Comparison of ENCODE assay signal across 1 cellular context in the genomic region with DNA sequence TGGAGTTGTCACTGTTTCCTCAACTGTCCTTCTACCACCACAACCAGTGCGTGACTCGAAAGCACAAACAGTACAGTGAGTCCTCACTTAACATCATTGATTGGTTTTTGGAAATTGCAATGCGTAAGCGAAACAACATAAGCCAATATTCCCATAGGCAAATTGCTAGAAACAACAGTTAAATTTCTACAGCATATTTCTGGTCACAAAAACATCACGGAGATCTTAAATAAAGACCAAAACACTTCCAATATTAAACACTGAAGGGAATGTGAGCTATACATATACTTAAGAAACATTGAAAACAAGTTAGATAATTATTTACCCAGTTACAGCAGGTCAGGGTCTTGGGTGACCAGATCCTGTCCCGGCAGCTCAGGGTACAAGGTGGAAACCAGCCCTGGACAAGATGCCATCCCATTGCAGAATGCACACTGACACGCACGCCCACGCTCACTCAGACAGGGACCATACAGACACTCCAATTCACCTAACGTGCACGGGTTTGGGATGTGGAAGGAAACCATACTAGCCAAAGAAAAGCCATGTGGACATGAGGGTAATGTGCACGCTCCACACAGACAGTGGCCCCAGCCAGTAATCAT.
TF ChIP-seq lines count a peak whose summit lies in the region.

No MANE protein-coding gene starts in this region.

TF ChIP-seq in HepG2, 621 proteins besides CTCF, POLR2A, EP300 and RAD21 (continued from another document and continues in another):
- TF ChIP-seq, protein P1, sequence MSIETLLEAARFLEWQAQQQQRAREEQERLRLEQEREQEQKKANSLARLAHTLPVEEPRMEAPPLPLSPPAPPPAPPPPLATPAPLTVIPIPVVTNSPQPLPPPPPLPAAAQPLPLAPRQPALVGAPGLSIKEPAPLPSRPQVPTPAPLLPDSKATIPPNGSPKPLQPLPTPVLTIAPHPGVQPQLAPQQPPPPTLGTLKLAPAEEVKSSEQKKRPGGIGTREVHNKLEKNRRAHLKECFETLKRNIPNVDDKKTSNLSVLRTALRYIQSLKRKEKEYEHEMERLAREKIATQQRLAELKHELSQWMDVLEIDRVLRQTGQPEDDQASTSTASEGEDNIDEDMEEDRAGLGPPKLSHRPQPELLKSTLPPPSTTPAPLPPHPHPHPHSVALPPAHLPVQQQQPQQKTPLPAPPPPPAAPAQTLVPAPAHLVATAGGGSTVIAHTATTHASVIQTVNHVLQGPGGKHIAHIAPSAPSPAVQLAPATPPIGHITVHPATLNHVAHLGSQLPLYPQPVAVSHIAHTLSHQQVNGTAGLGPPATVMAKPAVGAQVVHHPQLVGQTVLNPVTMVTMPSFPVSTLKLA (IDR thresholded peaks at IDR 0.05) = no peak
- peak; percentile 25; the same call in 1 of the 2 replicates for TF ChIP-seq HDAC2 (CRISPR knock-in tag; IDR thresholded peaks at IDR 0.05)
- TF ChIP-seq FOXO1 (CRISPR knock-in tag; IDR thresholded peaks at IDR 0.05) = peak; percentile 52; the same call in 1 of the 2 replicates
- TF ChIP-seq ZNF460 (CRISPR knock-in tag; IDR thresholded peaks at IDR 0.05; ENCODE audit: borderline replicate concordance) = no peak
- no peak for TF ChIP-seq FOXP1 (IDR thresholded peaks at IDR 0.05)
- peak; percentile 39; the same call in 1 of the 2 replicates for TF ChIP-seq FOXP1 (CRISPR knock-in tag; IDR thresholded peaks at IDR 0.05)
- TF ChIP-seq, protein P2, sequence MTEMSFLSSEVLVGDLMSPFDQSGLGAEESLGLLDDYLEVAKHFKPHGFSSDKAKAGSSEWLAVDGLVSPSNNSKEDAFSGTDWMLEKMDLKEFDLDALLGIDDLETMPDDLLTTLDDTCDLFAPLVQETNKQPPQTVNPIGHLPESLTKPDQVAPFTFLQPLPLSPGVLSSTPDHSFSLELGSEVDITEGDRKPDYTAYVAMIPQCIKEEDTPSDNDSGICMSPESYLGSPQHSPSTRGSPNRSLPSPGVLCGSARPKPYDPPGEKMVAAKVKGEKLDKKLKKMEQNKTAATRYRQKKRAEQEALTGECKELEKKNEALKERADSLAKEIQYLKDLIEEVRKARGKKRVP (CRISPR knock-in tag; IDR thresholded peaks at IDR 0.05) = no peak
- no peak for TF ChIP-seq THAP11 (CRISPR knock-in tag; IDR thresholded peaks at IDR 0.05)
- TF ChIP-seq ONECUT2 (CRISPR knock-in tag; IDR thresholded peaks at IDR 0.05) = no peak
- no peak for TF ChIP-seq SCMH1 (CRISPR knock-in tag; IDR thresholded peaks at IDR 0.05; ENCODE audit: borderline replicate concordance)
- no peak for TF ChIP-seq CHD4 (IDR thresholded peaks at IDR 0.05; ENCODE audit: borderline replicate concordance, low read length)
- TF ChIP-seq SNAPC2 (CRISPR knock-in tag; IDR thresholded peaks at IDR 0.05) = no peak
- TF ChIP-seq, protein P3, sequence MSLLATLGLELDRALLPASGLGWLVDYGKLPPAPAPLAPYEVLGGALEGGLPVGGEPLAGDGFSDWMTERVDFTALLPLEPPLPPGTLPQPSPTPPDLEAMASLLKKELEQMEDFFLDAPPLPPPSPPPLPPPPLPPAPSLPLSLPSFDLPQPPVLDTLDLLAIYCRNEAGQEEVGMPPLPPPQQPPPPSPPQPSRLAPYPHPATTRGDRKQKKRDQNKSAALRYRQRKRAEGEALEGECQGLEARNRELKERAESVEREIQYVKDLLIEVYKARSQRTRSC (CRISPR knock-in tag; IDR thresholded peaks at IDR 0.05; ENCODE audit: low read depth) = no peak
- 0 out of 2 replicates have a peak, but pooled peaks have one; percentile 32 for TF ChIP-seq ERF (CRISPR knock-in tag; IDR thresholded peaks at IDR 0.05)
- TF ChIP-seq MLLT10 (CRISPR knock-in tag; IDR thresholded peaks at IDR 0.05) = no peak
- 0 out of 2 replicates have a peak, but pooled peaks have one; percentile 48 for TF ChIP-seq ZMYM3 (CRISPR knock-in tag; IDR thresholded peaks at IDR 0.05)
- TF ChIP-seq ZKSCAN8 (CRISPR knock-in tag; IDR thresholded peaks at IDR 0.05; ENCODE audit: borderline replicate concordance) = no peak
- TF ChIP-seq WIZ (CRISPR knock-in tag; IDR thresholded peaks at IDR 0.05) = no peak
- no peak for TF ChIP-seq KDM2A (CRISPR knock-in tag; IDR thresholded peaks at IDR 0.05; ENCODE audit: borderline replicate concordance, low read depth)
- TF ChIP-seq ZNF350 (CRISPR knock-in tag; IDR thresholded peaks at IDR 0.05; ENCODE audit: borderline replicate concordance, low read depth) = peak; percentile 25; the same call in 1 of the 2 replicates
- TF ChIP-seq, protein P4, sequence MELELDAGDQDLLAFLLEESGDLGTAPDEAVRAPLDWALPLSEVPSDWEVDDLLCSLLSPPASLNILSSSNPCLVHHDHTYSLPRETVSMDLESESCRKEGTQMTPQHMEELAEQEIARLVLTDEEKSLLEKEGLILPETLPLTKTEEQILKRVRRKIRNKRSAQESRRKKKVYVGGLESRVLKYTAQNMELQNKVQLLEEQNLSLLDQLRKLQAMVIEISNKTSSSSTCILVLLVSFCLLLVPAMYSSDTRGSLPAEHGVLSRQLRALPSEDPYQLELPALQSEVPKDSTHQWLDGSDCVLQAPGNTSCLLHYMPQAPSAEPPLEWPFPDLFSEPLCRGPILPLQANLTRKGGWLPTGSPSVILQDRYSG (CRISPR knock-in tag; IDR thresholded peaks at IDR 0.05) = no peak
- no peak for TF ChIP-seq HDAC6 (IDR thresholded peaks at IDR 0.05; ENCODE audit: low read depth, low read length)
- no peak for TF ChIP-seq XRCC5 (optimal IDR thresholded peaks at IDR 0.05; ENCODE audit: low read length)
- no peak for TF ChIP-seq ZNF446 (CRISPR knock-in tag; IDR thresholded peaks at IDR 0.05)
- TF ChIP-seq, protein P5, sequence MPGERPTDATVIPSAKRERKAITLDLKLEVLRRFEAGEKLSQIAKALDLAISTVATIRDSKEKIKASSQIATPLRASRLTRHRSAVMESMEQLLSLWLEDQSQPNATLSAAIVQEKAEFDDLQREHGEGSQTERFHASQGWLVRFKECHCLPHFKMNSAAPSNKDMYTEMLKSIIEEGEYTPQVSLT (CRISPR knock-in tag; IDR thresholded peaks at IDR 0.05; ENCODE audit: borderline replicate concordance, low read depth) = no peak
- TF ChIP-seq KLF6 (CRISPR knock-in tag; IDR thresholded peaks at IDR 0.05) = no peak
- TF ChIP-seq KDM3A (CRISPR knock-in tag; IDR thresholded peaks at IDR 0.05; ENCODE audit: low read depth) = no peak
- TF ChIP-seq, protein P6, sequence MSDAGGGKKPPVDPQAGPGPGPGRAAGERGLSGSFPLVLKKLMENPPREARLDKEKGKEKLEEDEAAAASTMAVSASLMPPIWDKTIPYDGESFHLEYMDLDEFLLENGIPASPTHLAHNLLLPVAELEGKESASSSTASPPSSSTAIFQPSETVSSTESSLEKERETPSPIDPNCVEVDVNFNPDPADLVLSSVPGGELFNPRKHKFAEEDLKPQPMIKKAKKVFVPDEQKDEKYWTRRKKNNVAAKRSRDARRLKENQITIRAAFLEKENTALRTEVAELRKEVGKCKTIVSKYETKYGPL (CRISPR knock-in tag; IDR thresholded peaks at IDR 0.05) = no peak
- no peak for TF ChIP-seq TCF7 (IDR thresholded peaks at IDR 0.05; ENCODE audit: low read depth)
- TF ChIP-seq ZNF678 (CRISPR knock-in tag; IDR thresholded peaks at IDR 0.05) = no peak
- TF ChIP-seq, protein P7, sequence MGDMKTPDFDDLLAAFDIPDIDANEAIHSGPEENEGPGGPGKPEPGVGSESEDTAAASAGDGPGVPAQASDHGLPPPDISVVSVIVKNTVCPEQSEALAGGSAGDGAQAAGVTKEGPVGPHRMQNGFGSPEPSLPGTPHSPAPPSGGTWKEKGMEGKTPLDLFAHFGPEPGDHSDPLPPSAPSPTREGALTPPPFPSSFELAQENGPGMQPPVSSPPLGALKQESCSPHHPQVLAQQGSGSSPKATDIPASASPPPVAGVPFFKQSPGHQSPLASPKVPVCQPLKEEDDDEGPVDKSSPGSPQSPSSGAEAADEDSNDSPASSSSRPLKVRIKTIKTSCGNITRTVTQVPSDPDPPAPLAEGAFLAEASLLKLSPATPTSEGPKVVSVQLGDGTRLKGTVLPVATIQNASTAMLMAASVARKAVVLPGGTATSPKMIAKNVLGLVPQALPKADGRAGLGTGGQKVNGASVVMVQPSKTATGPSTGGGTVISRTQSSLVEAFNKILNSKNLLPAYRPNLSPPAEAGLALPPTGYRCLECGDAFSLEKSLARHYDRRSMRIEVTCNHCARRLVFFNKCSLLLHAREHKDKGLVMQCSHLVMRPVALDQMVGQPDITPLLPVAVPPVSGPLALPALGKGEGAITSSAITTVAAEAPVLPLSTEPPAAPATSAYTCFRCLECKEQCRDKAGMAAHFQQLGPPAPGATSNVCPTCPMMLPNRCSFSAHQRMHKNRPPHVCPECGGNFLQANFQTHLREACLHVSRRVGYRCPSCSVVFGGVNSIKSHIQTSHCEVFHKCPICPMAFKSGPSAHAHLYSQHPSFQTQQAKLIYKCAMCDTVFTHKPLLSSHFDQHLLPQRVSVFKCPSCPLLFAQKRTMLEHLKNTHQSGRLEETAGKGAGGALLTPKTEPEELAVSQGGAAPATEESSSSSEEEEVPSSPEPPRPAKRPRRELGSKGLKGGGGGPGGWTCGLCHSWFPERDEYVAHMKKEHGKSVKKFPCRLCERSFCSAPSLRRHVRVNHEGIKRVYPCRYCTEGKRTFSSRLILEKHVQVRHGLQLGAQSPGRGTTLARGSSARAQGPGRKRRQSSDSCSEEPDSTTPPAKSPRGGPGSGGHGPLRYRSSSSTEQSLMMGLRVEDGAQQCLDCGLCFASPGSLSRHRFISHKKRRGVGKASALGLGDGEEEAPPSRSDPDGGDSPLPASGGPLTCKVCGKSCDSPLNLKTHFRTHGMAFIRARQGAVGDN (CRISPR knock-in tag; IDR thresholded peaks at IDR 0.05) = peak; percentile 61
- TF ChIP-seq RXRB (CRISPR knock-in tag; IDR thresholded peaks at IDR 0.05; ENCODE audit: borderline replicate concordance) = peak; percentile 74
- TF ChIP-seq ZNF703 (CRISPR knock-in tag; IDR thresholded peaks at IDR 0.05; ENCODE audit: borderline replicate concordance) = no peak
- peak; percentile 75; the same call in 1 of the 2 replicates for TF ChIP-seq RARA (CRISPR knock-in tag; IDR thresholded peaks at IDR 0.05)
- TF ChIP-seq GTF3A (CRISPR knock-in tag; conservative IDR thresholded peaks at IDR 0.05) = no peak
- TF ChIP-seq, protein P8, sequence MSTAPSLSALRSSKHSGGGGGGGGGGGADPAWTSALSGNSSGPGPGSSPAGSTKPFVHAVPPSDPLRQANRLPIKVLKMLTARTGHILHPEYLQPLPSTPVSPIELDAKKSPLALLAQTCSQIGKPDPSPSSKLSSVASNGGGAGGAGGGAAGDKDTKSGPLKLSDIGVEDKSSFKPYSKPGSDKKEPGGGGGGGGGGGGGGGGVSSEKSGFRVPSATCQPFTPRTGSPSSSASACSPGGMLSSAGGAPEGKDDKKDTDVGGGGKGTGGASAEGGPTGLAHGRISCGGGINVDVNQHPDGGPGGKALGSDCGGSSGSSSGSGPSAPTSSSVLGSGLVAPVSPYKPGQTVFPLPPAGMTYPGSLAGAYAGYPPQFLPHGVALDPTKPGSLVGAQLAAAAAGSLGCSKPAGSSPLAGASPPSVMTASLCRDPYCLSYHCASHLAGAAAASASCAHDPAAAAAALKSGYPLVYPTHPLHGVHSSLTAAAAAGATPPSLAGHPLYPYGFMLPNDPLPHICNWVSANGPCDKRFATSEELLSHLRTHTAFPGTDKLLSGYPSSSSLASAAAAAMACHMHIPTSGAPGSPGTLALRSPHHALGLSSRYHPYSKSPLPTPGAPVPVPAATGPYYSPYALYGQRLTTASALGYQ (CRISPR knock-in tag; IDR thresholded peaks at IDR 0.05) = no peak
- TF ChIP-seq, protein P9, sequence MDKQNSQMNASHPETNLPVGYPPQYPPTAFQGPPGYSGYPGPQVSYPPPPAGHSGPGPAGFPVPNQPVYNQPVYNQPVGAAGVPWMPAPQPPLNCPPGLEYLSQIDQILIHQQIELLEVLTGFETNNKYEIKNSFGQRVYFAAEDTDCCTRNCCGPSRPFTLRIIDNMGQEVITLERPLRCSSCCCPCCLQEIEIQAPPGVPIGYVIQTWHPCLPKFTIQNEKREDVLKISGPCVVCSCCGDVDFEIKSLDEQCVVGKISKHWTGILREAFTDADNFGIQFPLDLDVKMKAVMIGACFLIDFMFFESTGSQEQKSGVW (CRISPR knock-in tag; IDR thresholded peaks at IDR 0.05; ENCODE audit: borderline replicate concordance) = no peak
- no peak for TF ChIP-seq PCBP1 (IDR thresholded peaks at IDR 0.05; ENCODE audit: borderline replicate concordance, low read depth, low read length)
- no peak for TF ChIP-seq NFKB2 (CRISPR knock-in tag; IDR thresholded peaks at IDR 0.05; ENCODE audit: borderline replicate concordance)
- no peak for TF ChIP-seq FIP1L1 (IDR thresholded peaks at IDR 0.05; ENCODE audit: borderline replicate concordance, insufficient read depth, low read depth, low read length)
- TF ChIP-seq SALL1 (CRISPR knock-in tag; IDR thresholded peaks at IDR 0.05) = peak; percentile 71
- TF ChIP-seq, protein P10, sequence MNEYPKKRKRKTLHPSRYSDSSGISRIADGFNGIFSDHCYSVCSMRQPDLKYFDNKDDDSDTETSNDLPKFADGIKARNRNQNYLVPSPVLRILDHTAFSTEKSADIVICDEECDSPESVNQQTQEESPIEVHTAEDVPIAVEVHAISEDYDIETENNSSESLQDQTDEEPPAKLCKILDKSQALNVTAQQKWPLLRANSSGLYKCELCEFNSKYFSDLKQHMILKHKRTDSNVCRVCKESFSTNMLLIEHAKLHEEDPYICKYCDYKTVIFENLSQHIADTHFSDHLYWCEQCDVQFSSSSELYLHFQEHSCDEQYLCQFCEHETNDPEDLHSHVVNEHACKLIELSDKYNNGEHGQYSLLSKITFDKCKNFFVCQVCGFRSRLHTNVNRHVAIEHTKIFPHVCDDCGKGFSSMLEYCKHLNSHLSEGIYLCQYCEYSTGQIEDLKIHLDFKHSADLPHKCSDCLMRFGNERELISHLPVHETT (CRISPR knock-in tag; conservative IDR thresholded peaks at IDR 0.05) = no peak
- no peak for TF ChIP-seq MBD4 (IDR thresholded peaks at IDR 0.05; ENCODE audit: borderline replicate concordance, low read length)
- TF ChIP-seq, protein P11, sequence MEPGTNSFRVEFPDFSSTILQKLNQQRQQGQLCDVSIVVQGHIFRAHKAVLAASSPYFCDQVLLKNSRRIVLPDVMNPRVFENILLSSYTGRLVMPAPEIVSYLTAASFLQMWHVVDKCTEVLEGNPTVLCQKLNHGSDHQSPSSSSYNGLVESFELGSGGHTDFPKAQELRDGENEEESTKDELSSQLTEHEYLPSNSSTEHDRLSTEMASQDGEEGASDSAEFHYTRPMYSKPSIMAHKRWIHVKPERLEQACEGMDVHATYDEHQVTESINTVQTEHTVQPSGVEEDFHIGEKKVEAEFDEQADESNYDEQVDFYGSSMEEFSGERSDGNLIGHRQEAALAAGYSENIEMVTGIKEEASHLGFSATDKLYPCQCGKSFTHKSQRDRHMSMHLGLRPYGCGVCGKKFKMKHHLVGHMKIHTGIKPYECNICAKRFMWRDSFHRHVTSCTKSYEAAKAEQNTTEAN (CRISPR knock-in tag; conservative IDR thresholded peaks at IDR 0.05) = no peak
- TF ChIP-seq, protein P12, sequence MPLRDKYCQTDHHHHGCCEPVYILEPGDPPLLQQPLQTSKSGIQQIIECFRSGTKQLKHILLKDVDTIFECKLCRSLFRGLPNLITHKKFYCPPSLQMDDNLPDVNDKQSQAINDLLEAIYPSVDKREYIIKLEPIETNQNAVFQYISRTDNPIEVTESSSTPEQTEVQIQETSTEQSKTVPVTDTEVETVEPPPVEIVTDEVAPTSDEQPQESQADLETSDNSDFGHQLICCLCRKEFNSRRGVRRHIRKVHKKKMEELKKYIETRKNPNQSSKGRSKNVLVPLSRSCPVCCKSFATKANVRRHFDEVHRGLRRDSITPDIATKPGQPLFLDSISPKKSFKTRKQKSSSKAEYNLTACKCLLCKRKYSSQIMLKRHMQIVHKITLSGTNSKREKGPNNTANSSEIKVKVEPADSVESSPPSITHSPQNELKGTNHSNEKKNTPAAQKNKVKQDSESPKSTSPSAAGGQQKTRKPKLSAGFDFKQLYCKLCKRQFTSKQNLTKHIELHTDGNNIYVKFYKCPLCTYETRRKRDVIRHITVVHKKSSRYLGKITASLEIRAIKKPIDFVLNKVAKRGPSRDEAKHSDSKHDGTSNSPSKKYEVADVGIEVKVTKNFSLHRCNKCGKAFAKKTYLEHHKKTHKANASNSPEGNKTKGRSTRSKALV (CRISPR knock-in tag; IDR thresholded peaks at IDR 0.05) = no peak
- peak; percentile 34; the same call in 1 of the 2 replicates for TF ChIP-seq SP4 (CRISPR knock-in tag; IDR thresholded peaks at IDR 0.05)
- no peak for TF ChIP-seq ZNF777 (CRISPR knock-in tag; IDR thresholded peaks at IDR 0.05)
